ENCODE assay signal across 22 cellular contexts in the genomic region with DNA sequence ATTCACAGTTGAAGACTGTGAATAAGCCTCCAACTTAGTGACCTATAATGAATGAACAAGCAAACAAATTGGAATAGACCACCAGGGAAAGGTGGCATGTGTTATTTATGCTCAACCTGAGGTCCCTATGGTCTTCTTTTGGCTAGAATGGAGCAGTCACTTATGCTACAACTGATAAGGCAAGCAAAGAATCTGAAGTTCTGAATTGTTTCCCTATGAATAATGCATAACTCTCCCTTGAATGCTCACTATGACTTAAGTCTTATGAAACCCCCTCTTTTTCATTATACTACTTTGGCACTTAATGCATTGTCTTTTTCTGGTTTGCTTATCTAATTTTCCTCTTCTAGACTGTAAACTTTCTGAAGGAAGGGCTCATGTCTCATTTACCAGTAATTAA. TPM values are rescaled to one million over a fixed set of nuclear protein-coding genes. Genes with fewer than 3 reads are reported as not detected.
DNase-seq lines count a peak whose midpoint lies in the region; ATAC-seq and TF ChIP-seq lines count a peak whose summit lies in the region.
"Had no signal": no experiment of that assay in that cellular context is flagged by ENCODE, and none has a peak within 500 bp of the region (broad histone marks: within the 10 kb centered on the region; RNA-seq: fewer than 3 reads in every experiment).

No MANE protein-coding gene starts in this region.

- H3K36me3 Mint-ChIP-seq in T-helper 2 cell treated with Interferon-gamma antibody and Interleukin-4, amounts not matched to agents 5 μg/mL and 100 μg/mL, for 36 hours (ENCODE audit: low read depth), result no peaks in the 10 kb centered on the region
- H3K36me3 Mint-ChIP-seq: activated naive CD8-positive, alpha-beta T cell treated with anti-CD3 and anti-CD28 coated beads, Interleukin-2, amount 10 ng/mL, durations not matched to agents 7 days and 5 days had no signal

- H3K9me2 ChIP-seq in PC-3 (replicated peaks; ENCODE audit: low read length), result no peaks in the 10 kb centered on the region

- H3F3A ChIP-seq in PC-3 (ENCODE audit: low read length, unreplicated experiment), result no peaks in the 10 kb centered on the region

- H2BK120ac ChIP-seq in trophoblast cell (ENCODE audit: insufficient read depth, low read length, poor library complexity), result no peak overlapping the region

- H3K27me3 Mint-ChIP-seq in T-helper 2 cell treated with Interferon-gamma antibody and Interleukin-4, amounts not matched to agents 5 μg/mL and 100 μg/mL, for 36 hours (ENCODE audit: low read depth), result peaks cover 26% of the 10 kb centered on the region

- H2BK12ac ChIP-seq in trophoblast cell (ENCODE audit: low read length), result no peak overlapping the region

- BruUV-seq in PC-3 (replicated peaks; lab: Mats Ljungman, UMichigan), result no TSS peak

- no peak overlapping the region for H3K18ac ChIP-seq in trophoblast cell (ENCODE audit: low read length)

- H4K91ac ChIP-seq in trophoblast cell (ENCODE audit: low read depth, low read length), result no peak overlapping the region

- H3K4ac ChIP-seq in trophoblast cell (ENCODE audit: low read depth, low read length), result no peak overlapping the region

- no peak overlapping the region for H4K12ac ChIP-seq in trophoblast cell (ENCODE audit: low read depth, low read length)

- no peaks in the 10 kb centered on the region for H3K36me3 ChIP-seq in BLaER1 treated with 17β-estradiol and CSF1 and Interleukin-3, amounts not matched to agents 10 nM and 100 nM
- no peaks in the 10 kb centered on the region for H3K36me3 ChIP-seq in PC-3 (ENCODE audit: low read depth, low read length)
- H3K36me3 ChIP-seq in fibroblast of lung (ENCODE audit: control insufficient read depth, insufficient read depth, low read length), result no peaks in the 10 kb centered on the region
- no peaks in the 10 kb centered on the region for H3K36me3 ChIP-seq in trophoblast cell (ENCODE audit: control insufficient read depth in 1 of 2, insufficient read depth in 2 of 2, low read length in 2 of 2)
- no peaks in the 10 kb centered on the region for H3K36me3 ChIP-seq in stomach
- H3K36me3 ChIP-seq: spleen, uterus had no signal

- no peak overlapping the region for H3K4me3 ChIP-seq in BLaER1 treated with 17β-estradiol and CSF1 and Interleukin-3, amounts not matched to agents 10 nM and 100 nM
- H3K4me3 ChIP-seq in PC-3 (ENCODE audit: low read length) (no peak overlapping the region), fibroblast of lung (replicated peaks in 1 of 4; ENCODE audit: control extremely low read depth in 1 of 4, insufficient read depth in 1 of 4, low read depth in 3 of 4, low read length in 4 of 4) (no peak overlapping the region), trophoblast cell (ENCODE audit: low read depth, low read length) (no peak overlapping the region), stomach (no peak overlapping the region)
- H3K4me3 ChIP-seq: spleen, uterus had no signal

- no peaks in the 10 kb centered on the region for H4K20me1 ChIP-seq in BLaER1 treated with 17β-estradiol and CSF1 and Interleukin-3, amounts not matched to agents 10 nM and 100 nM
- H4K20me1 ChIP-seq in PC-3 (ENCODE audit: low read length), result no peaks in the 10 kb centered on the region
- H4K20me1 ChIP-seq in fibroblast of lung (ENCODE audit: control insufficient read depth, extremely low read depth, insufficient read depth, low read length), result no peaks in the 10 kb centered on the region

- intact Hi-C loops in PC-3 (cut with micrococcal nuclease), result loop anchor here (5.0 kb wide), 1 partner anchor 99 kb away; no protein-coding TSS in a partner anchor
- intact Hi-C loops in stomach (cut with DNase I; ENCODE audit: low total_unique reads), result no loop called here

- peak overlapping the region in 7 of 11 experiments; percentile 15 to 77 (median 74); a peak in 13 of 22 replicates for H3K4me2 ChIP-seq in BLaER1 treated with 17β-estradiol and CSF1 and Interleukin-3, amounts not matched to agents 10 nM and 100 nM
- H3K4me2 ChIP-seq in PC-3 (ENCODE audit: low read length) (no peak overlapping the region), fibroblast of lung (ENCODE audit: extremely low read depth, insufficient read depth, low read length) (peak overlapping the region; percentile 25), trophoblast cell (ENCODE audit: low read length) (no peak overlapping the region)

- H3K9me3 Mint-ChIP-seq in T-helper 2 cell treated with Interferon-gamma antibody and Interleukin-4, amounts not matched to agents 5 μg/mL and 100 μg/mL, for 36 hours, result no peaks in the 10 kb centered on the region
- H3K9me3 Mint-ChIP-seq: activated naive CD8-positive, alpha-beta T cell treated with anti-CD3 and anti-CD28 coated beads, Interleukin-2, amount 10 ng/mL, durations not matched to agents 7 days and 5 days; activated T-cell treated with anti-CD3 and anti-CD28 coated beads, Interleukin-2, amount 50 U/mL, for 4 hours; stimulated activated naive CD8-positive, alpha-beta T cell treated with anti-CD3 and anti-CD28 coated beads, Interleukin-15, amount 100 ng/mL, for 72 hours had no signal

- DNase-seq in PC-3 (peak; percentile 3), fibroblast of lung (ENCODE audit: low read depth in 2 of 2) (peak; percentile 4 to 89), trophoblast cell (peak; percentile 4 to 69), activated gamma-delta T cell treated with Interleukin-2 at 50 U/mL for 16 hours (no peak), stomach (no peak)
- no peak for DNase-seq in T-helper 2 cell treated with Interferon-gamma antibody and Interleukin-4, amounts not matched to agents 5 μg/mL and 100 μg/mL, for 36 hours (ENCODE audit: low spot score)
- no peak for DNase-seq in stimulated activated naive CD8-positive, alpha-beta T cell treated with anti-CD3 and anti-CD28 coated beads, Interleukin-15, Interleukin-2, amounts not matched to agents 100 U/mL and 50 U/mL, for 24 hours
- DNase-seq: activated CD4-positive, alpha-beta T cell treated with anti-CD3 and anti-CD28 coated beads, Interleukin-2, amount 50 U/mL, for 4 hours; activated naive CD8-positive, alpha-beta T cell treated with anti-CD3 and anti-CD28 coated beads, Interleukin-2, amount 10 ng/mL, durations not matched to agents 7 days and 5 days; activated T-cell treated with anti-CD3 and anti-CD28 coated beads, Interleukin-2, amount 50 U/mL, for 4 hours; cerebellar nuclear complex; DMS 273 treated with DMSO at 0.1 percent for 48 hours; head of caudate nucleus; occipital lobe; spleen; stimulated activated naive CD8-positive, alpha-beta T cell treated with anti-CD3 and anti-CD28 coated beads, Interleukin-15, amount 100 ng/mL, for 72 hours; uterus had no signal

- H2AK5ac ChIP-seq in trophoblast cell (ENCODE audit: low read length), result no peak overlapping the region

- no peaks in the 10 kb centered on the region for H3K79me2 ChIP-seq in PC-3 (ENCODE audit: low read length)
- H3K79me2 ChIP-seq in fibroblast of lung (ENCODE audit: control insufficient read depth, insufficient read depth, low read length), result no peaks in the 10 kb centered on the region
- H3K79me2 ChIP-seq in trophoblast cell (ENCODE audit: control insufficient read depth, insufficient read depth, low read length, poor library complexity), result no peaks in the 10 kb centered on the region

- no peak overlapping the region for H3K14ac ChIP-seq in trophoblast cell (ENCODE audit: low read length)

- H3K9me3 ChIP-seq in BLaER1 treated with 17β-estradiol and CSF1 and Interleukin-3, amounts not matched to agents 10 nM and 100 nM (replicated peaks in 1 of 11), result no peaks in the 10 kb centered on the region
- H3K9me3 ChIP-seq in PC-3 (ENCODE audit: low read length), result no peaks in the 10 kb centered on the region
- no peaks in the 10 kb centered on the region for H3K9me3 ChIP-seq in fibroblast of lung (ENCODE audit: control insufficient read depth, insufficient read depth, low read depth, low read length)
- H3K9me3 ChIP-seq in trophoblast cell (ENCODE audit: insufficient read depth, low read depth, low read length), result no peaks in the 10 kb centered on the region
- no peaks in the 10 kb centered on the region for H3K9me3 ChIP-seq in stomach
- H3K9me3 ChIP-seq: spleen, uterus had no signal

- H3K4me3 Mint-ChIP-seq in T-helper 2 cell treated with Interferon-gamma antibody and Interleukin-4, amounts not matched to agents 5 μg/mL and 100 μg/mL, for 36 hours, result no peak overlapping the region
- H3K4me3 Mint-ChIP-seq: activated naive CD8-positive, alpha-beta T cell treated with anti-CD3 and anti-CD28 coated beads, Interleukin-2, amount 10 ng/mL, durations not matched to agents 7 days and 5 days; activated T-cell treated with anti-CD3 and anti-CD28 coated beads, Interleukin-2, amount 50 U/mL, for 4 hours; stimulated activated naive CD8-positive, alpha-beta T cell treated with anti-CD3 and anti-CD28 coated beads, Interleukin-15, amount 100 ng/mL, for 72 hours had no signal

- no peak for TF ChIP-seq EP300 in stomach (IDR thresholded peaks at IDR 0.05)

- peak overlapping the region in 1 of 11 experiments; percentile 14; a peak in 1 of 22 replicates for H3K9ac ChIP-seq in BLaER1 treated with 17β-estradiol and CSF1 and Interleukin-3, amounts not matched to agents 10 nM and 100 nM
- H3K9ac ChIP-seq in PC-3 (ENCODE audit: low read length) (no peak overlapping the region), fibroblast of lung (ENCODE audit: insufficient read depth, low read length) (no peak overlapping the region), trophoblast cell (ENCODE audit: low read length) (no peak overlapping the region)

- H3K79me1 ChIP-seq in trophoblast cell (ENCODE audit: low read length), result no peaks in the 10 kb centered on the region

- TF ChIP-seq POLR2A in stomach (IDR thresholded peaks at IDR 0.05), result no peak

- CTCF ChIA-PET in PC-3 (lab: Charles Lee), result no interaction called here

- H3K4me1 ChIP-seq in BLaER1 treated with 17β-estradiol and CSF1 and Interleukin-3, amounts not matched to agents 10 nM and 100 nM, result peaks cover 0 to 60% (median 18%) of the 10 kb centered on the region in 10 experiments; a peak in 11 of 20 replicates
- H3K4me1 ChIP-seq in PC-3 (ENCODE audit: insufficient read depth, low read length), result peaks cover 8% of the 10 kb centered on the region
- peaks cover 7% of the 10 kb centered on the region for H3K4me1 ChIP-seq in fibroblast of lung (ENCODE audit: control insufficient read depth, extremely low read depth, insufficient read depth, low read length)
- H3K4me1 ChIP-seq in trophoblast cell (ENCODE audit: control insufficient read depth in 1 of 2, insufficient read depth in 2 of 2, low read length in 2 of 2), result no peaks in the 10 kb centered on the region
- peaks cover 0 to 16% (median 0%) of the 10 kb centered on the region in 4 donors for H3K4me1 ChIP-seq in stomach
- H3K4me1 ChIP-seq: spleen, uterus had no signal

- peak overlapping the region in 4 of 11 experiments; percentile 39 to 71 (median 66); a peak in 8 of 22 replicates for H3K27ac ChIP-seq in BLaER1 treated with 17β-estradiol and CSF1 and Interleukin-3, amounts not matched to agents 10 nM and 100 nM
- H3K27ac ChIP-seq in PC-3 (ENCODE audit: low read length) (0 out of 2 replicates have a peak overlapping the region, but pooled peaks have one; percentile 7), fibroblast of lung (ENCODE audit: insufficient read depth, low read length) (peak overlapping the region; percentile 70), trophoblast cell (ENCODE audit: low read depth, low read length) (no peak overlapping the region), stomach (no peak overlapping the region)
- H3K27ac ChIP-seq: HL-60, spleen, uterus had no signal

- no peak overlapping the region for H3K23ac ChIP-seq in trophoblast cell (ENCODE audit: low read length)

- no peak for ATAC-seq in PC-3
- no peak for ATAC-seq in stimulated activated naive CD8-positive, alpha-beta T cell treated with anti-CD3 and anti-CD28 coated beads, Interleukin-15, Interleukin-2, amounts not matched to agents 100 U/mL and 50 U/mL, for 24 hours
- ATAC-seq: activated T-cell treated with anti-CD3 and anti-CD28 coated beads, Interleukin-2, amount 50 U/mL, for 4 hours; stimulated activated naive CD8-positive, alpha-beta T cell treated with anti-CD3 and anti-CD28 coated beads, Interleukin-15, amount 100 ng/mL, for 72 hours had no signal

- peaks cover 4% of the 10 kb centered on the region for H3K4me1 Mint-ChIP-seq in T-helper 2 cell treated with Interferon-gamma antibody and Interleukin-4, amounts not matched to agents 5 μg/mL and 100 μg/mL, for 36 hours (ENCODE audit: low read depth)
- H3K4me1 Mint-ChIP-seq: stimulated activated naive CD8-positive, alpha-beta T cell treated with anti-CD3 and anti-CD28 coated beads, Interleukin-15, amount 100 ng/mL, for 72 hours had no signal

- no peaks in the 10 kb centered on the region for H3K27me3 ChIP-seq in BLaER1 treated with 17β-estradiol and CSF1 and Interleukin-3, amounts not matched to agents 10 nM and 100 nM
- no peaks in the 10 kb centered on the region for H3K27me3 ChIP-seq in PC-3 (ENCODE audit: low read length)
- H3K27me3 ChIP-seq in fibroblast of lung (ENCODE audit: control insufficient read depth, insufficient read depth, low read length), result no peaks in the 10 kb centered on the region
- no peaks in the 10 kb centered on the region for H3K27me3 ChIP-seq in trophoblast cell (ENCODE audit: insufficient read depth, low read length)
- no peaks in the 10 kb centered on the region for H3K27me3 ChIP-seq in stomach
- H3K27me3 ChIP-seq: uterus had no signal

- no peak overlapping the region for H3K27ac Mint-ChIP-seq in T-helper 2 cell treated with Interferon-gamma antibody and Interleukin-4, amounts not matched to agents 5 μg/mL and 100 μg/mL, for 36 hours
- H3K27ac Mint-ChIP-seq: activated naive CD8-positive, alpha-beta T cell treated with anti-CD3 and anti-CD28 coated beads, Interleukin-2, amount 10 ng/mL, durations not matched to agents 7 days and 5 days had no signal

- no peak for TF ChIP-seq CTCF in PC-3 (conservative IDR thresholded peaks at IDR 0.05; ENCODE audit: low read depth, low read length)
- no peak for TF ChIP-seq CTCF in fibroblast of lung (conservative IDR thresholded peaks at IDR 0.05 in 1 of 2, IDR thresholded peaks at IDR 0.05 in 1 of 2; ENCODE audit: low read depth in 1 of 2, low read length in 2 of 2)
- TF ChIP-seq CTCF in stomach (IDR thresholded peaks at IDR 0.05), result no peak

- H4K8ac ChIP-seq in trophoblast cell (ENCODE audit: low read depth, low read length), result no peak overlapping the region

- no peak overlapping the region for H2BK5ac ChIP-seq in trophoblast cell (ENCODE audit: low read depth, low read length, poor library complexity)

- POLR2A ChIA-PET in PC-3 (lab: Charles Lee; ENCODE audit: unreplicated experiment), result interaction anchor here (0.5 kb wide), 1 partner anchor 130 kb away, joined by 3 read pairs; no protein-coding TSS in a partner anchor

- H2AFZ ChIP-seq in PC-3 (ENCODE audit: low read length) (no peak overlapping the region), fibroblast of lung (ENCODE audit: low read length) (no peak overlapping the region), trophoblast cell (ENCODE audit: insufficient read depth, low read length, poor library complexity) (no peak overlapping the region)

RNA-seq across cellular contexts. Expression of a gene that starts 2.6 kb away (rescaled TPM):
- total RNA-seq in PC-3 (2014; rRNA removed) (0.22 TPM in 1 of 2 replicates, not detected in the other), fibroblast of lung (not detected in 2 replicates), stomach (not detected)
- polyA plus RNA-seq in fibroblast of lung (not detected in 2 replicates), stomach (not detected)
- polyA plus RNA-seq in fibroblast of lung (2012), result not detected in 2 replicates
- polyA minus RNA-seq in fibroblast of lung (ENCODE audit: low replicate concordance), result not detected in 2 replicates
- not detected in 2 replicates for polyA plus RNA-seq in trophoblast cell (2013)
- total RNA-seq: activated naive CD8-positive, alpha-beta T cell treated with anti-CD3 and anti-CD28 coated beads, Interleukin-2, amount 10 ng/mL, durations not matched to agents 7 days and 5 days; activated T-cell treated with anti-CD3 and anti-CD28 coated beads, Interleukin-2, amount 50 U/mL, for 4 hours; kidney epithelial cell; mononuclear cell; occipital lobe; spleen; uterus had no signal
- polyA plus RNA-seq: BJ, spleen had no signal

RNA-seq across cellular contexts. Expression of a gene that starts 49.7 kb away (rescaled TPM):
- 15.3 and 15.9 TPM in 2 replicates for total RNA-seq in PC-3 (2014; rRNA removed)
- total RNA-seq in fibroblast of lung, result 25.4 and 28.2 TPM in 2 replicates
- 43.1 and 48.4 TPM in 2 replicates for polyA plus RNA-seq in fibroblast of lung
- 42.1 and 42.5 TPM in 2 replicates for polyA plus RNA-seq in fibroblast of lung (2012)
- polyA minus RNA-seq in fibroblast of lung (ENCODE audit: low replicate concordance), result 0.26 and 0.67 TPM in 2 replicates
- 46.6 and 48.6 TPM in 2 replicates for polyA plus RNA-seq in trophoblast cell (2013)
- 100 to 1,000 TPM in 1 of 5 donors, 10 to 100 TPM in 4; 13.9 to 437 (median 24.5) TPM for total RNA-seq in stomach
- 10 to 100 TPM; 19.7 to 30.2 (median 29.9) TPM for polyA plus RNA-seq in stomach

RNA-seq across cellular contexts. Expression of a gene that starts 50.0 kb away (rescaled TPM):
- total RNA-seq in PC-3 (2014; rRNA removed), result 7.6 and 10.1 TPM in 2 replicates
- total RNA-seq in fibroblast of lung, result 51.1 and 69.9 TPM in 2 replicates
- polyA plus RNA-seq in fibroblast of lung, result 24.8 and 29.0 TPM in 2 replicates
- polyA plus RNA-seq in fibroblast of lung (2012), result 13.1 and 16.8 TPM in 2 replicates
- polyA minus RNA-seq in fibroblast of lung (ENCODE audit: low replicate concordance), result 10.6 and 32.1 TPM in 2 replicates
- polyA plus RNA-seq in trophoblast cell (2013), result 11.6 and 12.4 TPM in 2 replicates
- total RNA-seq in stomach, result 100 to 1,000 TPM in 1 of 5 donors, 10 to 100 TPM in 4; 26.5 to 140 (median 67.0) TPM
- polyA plus RNA-seq in stomach, result 1 to 10 TPM; 3.2 to 8.6 (median 4.5) TPM

Comparison
In these comparisons a context has a peak if more than half of its experiments do, and no peak if none do; other contexts are left out.
1. H3K27ac ChIP-seq: peak in PC-3 (single experiment) and fibroblast of lung (single experiment); none in trophoblast cell (single experiment) and stomach (0 of 5).
2. H3K4me2 ChIP-seq: peak in BLaER1 treated with 17β-estradiol and CSF1 and Interleukin-3, amounts not matched to agents 10 nM and 100 nM (7 of 11) and fibroblast of lung (single experiment); none in PC-3 (single experiment) and trophoblast cell (single experiment).
3. DNase-seq: peak in PC-3 (single experiment), fibroblast of lung (2 of 2) and trophoblast cell (2 of 2); none in T-helper 2 cell treated with Interferon-gamma antibody and Interleukin-4, amounts not matched to agents 5 μg/mL and 100 μg/mL, for 36 hours (single experiment), activated gamma-delta T cell treated with Interleukin-2 at 50 U/mL for 16 hours (single experiment), stomach (single experiment) and stimulated activated naive CD8-positive, alpha-beta T cell treated with anti-CD3 and anti-CD28 coated beads, Interleukin-15, Interleukin-2, amounts not matched to agents 100 U/mL and 50 U/mL, for 24 hours (single experiment).